In the genomic region with DNA sequence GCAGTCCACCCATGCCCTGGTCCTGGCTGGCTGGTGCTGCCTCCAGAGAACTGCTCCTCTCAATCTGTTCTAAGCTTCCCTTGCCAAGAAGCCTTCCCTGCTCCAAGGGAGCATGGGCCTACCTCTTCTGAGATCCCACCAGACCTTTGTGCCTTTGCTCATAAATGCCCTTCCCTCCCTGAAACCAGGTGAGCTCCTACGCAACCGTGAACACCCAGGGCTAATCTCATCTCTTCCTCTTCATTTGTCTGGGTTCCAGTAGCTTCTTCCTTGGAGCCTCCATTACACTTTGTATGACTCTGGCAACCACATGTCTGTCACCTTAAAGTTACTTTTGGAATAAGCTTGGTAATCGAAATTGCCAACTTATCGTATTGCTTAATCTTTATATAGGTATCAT, we compare ENCODE assay signal across 27 cellular contexts.
DNase-seq lines count a peak whose midpoint lies in the region; ATAC-seq, FAIRE-seq and TF ChIP-seq lines count a peak whose summit lies in the region.
"Had no signal": no experiment of that assay in that cellular context is flagged by ENCODE, and none has a peak within 500 bp of the region (broad histone marks: within the 10 kb centered on the region; RNA-seq: fewer than 3 reads in every experiment).

No MANE protein-coding gene starts in this region.

- no peak overlapping the region for H3K27ac ChIP-seq in small intestine (ENCODE audit: low read depth in 1 of 2, low read length in 1 of 2)
- H3K27ac ChIP-seq: BLaER1 had no signal

- H3K4me3 ChIP-seq in bronchial epithelial cell (ENCODE audit: low read depth, low read length), result no peak overlapping the region
- no peak overlapping the region for H3K4me3 ChIP-seq in small intestine (ENCODE audit: low read depth in 1 of 2, low read length in 2 of 2)
- H3K4me3 ChIP-seq: BLaER1, GM12878 had no signal

- no peak overlapping the region for H3K4me3 Mint-ChIP-seq in activated naive CD4-positive, alpha-beta T cell treated with anti-CD3 and anti-CD28 coated beads, Interleukin-2, amount 10 ng/mL, durations not matched to agents 7 days and 5 days
- H3K4me3 Mint-ChIP-seq in activated T-helper 17 cell treated with anti-CD3 and anti-CD28 coated beads, Interleukin-2, amount 50 U/mL, for 72 hours, result no peak overlapping the region
- H3K4me3 Mint-ChIP-seq: CD14-positive monocyte; CD4-positive, alpha-beta memory T cell; CD8-positive, alpha-beta memory T cell had no signal

- H3K4me1 Mint-ChIP-seq in activated naive CD4-positive, alpha-beta T cell treated with anti-CD3 and anti-CD28 coated beads, Interleukin-2, amount 10 ng/mL, durations not matched to agents 7 days and 5 days, result no peaks in the 10 kb centered on the region
- peaks cover 4% of the 10 kb centered on the region for H3K4me1 Mint-ChIP-seq in activated T-helper 17 cell treated with anti-CD3 and anti-CD28 coated beads, Interleukin-2, amount 50 U/mL, for 72 hours
- H3K4me1 Mint-ChIP-seq: CD14-positive monocyte; CD4-positive, alpha-beta memory T cell; CD4-positive, CD25-positive, alpha-beta regulatory T cell; CD8-positive, alpha-beta memory T cell had no signal

- H3K36me3 Mint-ChIP-seq in activated naive CD4-positive, alpha-beta T cell treated with anti-CD3 and anti-CD28 coated beads, Interleukin-2, amount 10 ng/mL, durations not matched to agents 7 days and 5 days, result no peaks in the 10 kb centered on the region
- no peaks in the 10 kb centered on the region for H3K36me3 Mint-ChIP-seq in activated T-helper 17 cell treated with anti-CD3 and anti-CD28 coated beads, Interleukin-2, amount 50 U/mL, for 72 hours (ENCODE audit: low read depth)
- H3K36me3 Mint-ChIP-seq: CD14-positive monocyte; CD4-positive, alpha-beta memory T cell; CD4-positive, CD25-positive, alpha-beta regulatory T cell; CD8-positive, alpha-beta memory T cell had no signal

- H3K9me3 ChIP-seq in small intestine (ENCODE audit: control insufficient read depth, low read depth), result no peaks in the 10 kb centered on the region
- H3K9me3 ChIP-seq: BE2C, BLaER1 had no signal

- H3K4me1 ChIP-seq in small intestine (ENCODE audit: control insufficient read depth in 2 of 2, insufficient read depth in 1 of 2, low read depth in 1 of 2, low read length in 1 of 2), result no peaks in the 10 kb centered on the region
- H3K4me1 ChIP-seq: BE2C, BLaER1 had no signal

- H3K27me3 Mint-ChIP-seq in activated naive CD4-positive, alpha-beta T cell treated with anti-CD3 and anti-CD28 coated beads, Interleukin-2, amount 10 ng/mL, durations not matched to agents 7 days and 5 days, result no peaks in the 10 kb centered on the region
- peaks cover 13% of the 10 kb centered on the region for H3K27me3 Mint-ChIP-seq in activated T-helper 17 cell treated with anti-CD3 and anti-CD28 coated beads, Interleukin-2, amount 50 U/mL, for 72 hours
- H3K27me3 Mint-ChIP-seq: CD4-positive, CD25-positive, alpha-beta regulatory T cell had no signal

- H3K9me3 Mint-ChIP-seq in activated naive CD4-positive, alpha-beta T cell treated with anti-CD3 and anti-CD28 coated beads, Interleukin-2, amount 10 ng/mL, durations not matched to agents 7 days and 5 days, result no peaks in the 10 kb centered on the region
- H3K9me3 Mint-ChIP-seq in activated T-helper 17 cell treated with anti-CD3 and anti-CD28 coated beads, Interleukin-2, amount 50 U/mL, for 72 hours, result no peaks in the 10 kb centered on the region
- H3K9me3 Mint-ChIP-seq: CD14-positive monocyte; CD4-positive, alpha-beta memory T cell; CD8-positive, alpha-beta memory T cell had no signal

- FAIRE-seq in bronchial epithelial cell (lab: Jason Lieb, UNC) (peak; percentile 23), small intestine (lab: Jason Lieb, UNC) (no peak)
- FAIRE-seq: A204.1, GM12878, GM12892, GM18507 had no signal

- ATAC-seq in activated T-helper 17 cell treated with anti-CD3 and anti-CD28 coated beads, Interleukin-2, amount 50 U/mL, for 72 hours (replicated peaks), result no peak
- ATAC-seq: GM12878 had no signal

- H3K27me3 ChIP-seq in bronchial epithelial cell (ENCODE audit: control insufficient read depth, insufficient read depth, low read length) (no peaks in the 10 kb centered on the region), small intestine (ENCODE audit: control insufficient read depth in 2 of 2, insufficient read depth in 2 of 2, low read length in 2 of 2) (no peaks in the 10 kb centered on the region)
- H3K27me3 ChIP-seq: BE2C, BLaER1 had no signal

- peak overlapping the region; percentile 72 for H3K27ac Mint-ChIP-seq in activated naive CD4-positive, alpha-beta T cell treated with anti-CD3 and anti-CD28 coated beads, Interleukin-2, amount 10 ng/mL, durations not matched to agents 7 days and 5 days
- H3K27ac Mint-ChIP-seq in activated T-helper 17 cell treated with anti-CD3 and anti-CD28 coated beads, Interleukin-2, amount 50 U/mL, for 72 hours, result no peak overlapping the region
- H3K27ac Mint-ChIP-seq: CD4-positive, alpha-beta memory T cell; CD8-positive, alpha-beta memory T cell had no signal

- CTCF ChIA-PET in activated naive CD4-positive, alpha-beta T cell treated with anti-CD3 and anti-CD28 coated beads, Interleukin-2, amount 10 ng/mL, durations not matched to agents 7 days and 5 days (lab: Charles Lee), result no interaction called here

- H3K36me3 ChIP-seq in bronchial epithelial cell (ENCODE audit: control insufficient read depth, insufficient read depth, low read length) (no peaks in the 10 kb centered on the region), small intestine (ENCODE audit: control insufficient read depth in 2 of 2, insufficient read depth in 2 of 2, low read length in 2 of 2) (no peaks in the 10 kb centered on the region)
- H3K36me3 ChIP-seq: BE2C, BLaER1 had no signal

- no peak for DNase-seq in activated naive CD4-positive, alpha-beta T cell treated with anti-CD3 and anti-CD28 coated beads, Interleukin-2, amount 10 ng/mL, durations not matched to agents 7 days and 5 days
- no peak for DNase-seq in activated naive CD4-positive, alpha-beta T cell treated with anti-CD3 and anti-CD28 coated beads, Interleukin-2, amount 50 U/mL, for 16 hours
- DNase-seq in bronchial epithelial cell (ENCODE audit: low read depth) (no peak), small intestine (peak; percentile 18), NCI-H187 treated with DMSO at 0.1 percent for 48 hours (lab: John Stamatoyannopoulos, UW) (no peak)
- DNase-seq: 8988T; ACHN; BE2C; C1 segment of cervical spinal cord; CD4-positive, alpha-beta memory T cell; CD4-positive, CD25-positive, alpha-beta regulatory T cell; CD8-positive, alpha-beta memory T cell; COR-L47; DMS 273 treated with DMSO at 0.1 percent for 48 hours; DMS153; DMS53; DMS79; DND-41; EL; GDM1 had no signal

- 26 to 74% (median 41%) methylated on average over 4 of the region's 4 CpGs for WGBS in small intestine, 3 donors

- no peak for TF ChIP-seq CTCF in bronchial epithelial cell (IDR thresholded peaks at IDR 0.05; ENCODE audit: insufficient read depth, low read length, severe bottlenecking)
